Comparison of ENCODE assay signal across 1 cellular context in genomic region chr3:119295816-119296484, GRCh38.
TF ChIP-seq lines count a peak whose summit lies in the region.

No MANE protein-coding gene starts in this region.

TF ChIP-seq in A549, 52 proteins besides CTCF, POLR2A, EP300 and RAD21 (continued from another document):
- TF ChIP-seq REST (IDR thresholded peaks at IDR 0.05) (no peak), EHF (CRISPR knock-in tag; IDR thresholded peaks at IDR 0.05) (no peak), HOXB13 (CRISPR knock-in tag; IDR thresholded peaks at IDR 0.05; ENCODE audit: low read depth) (no peak), E2F6 (IDR thresholded peaks at IDR 0.05; ENCODE audit: borderline replicate concordance, low read depth) (no peak), MAFK (IDR thresholded peaks at IDR 0.05; ENCODE audit: partially characterized antibody) (no peak), CHD4 (IDR thresholded peaks at IDR 0.05; ENCODE audit: borderline replicate concordance) (no peak), EHMT2 (IDR thresholded peaks at IDR 0.05; ENCODE audit: low read depth) (no peak), ELK1 (IDR thresholded peaks at IDR 0.05; ENCODE audit: low read depth, low read length) (no peak), NPAS2 (CRISPR knock-in tag; IDR thresholded peaks at IDR 0.05; ENCODE audit: borderline replicate concordance) (no peak), HDAC2 (IDR thresholded peaks at IDR 0.05) (no peak), MAX (IDR thresholded peaks at IDR 0.05) (no peak), PBX3 (IDR thresholded peaks at IDR 0.05) (no peak)
